Comparison of ENCODE assay signal across 8 cellular contexts in the genomic region with DNA sequence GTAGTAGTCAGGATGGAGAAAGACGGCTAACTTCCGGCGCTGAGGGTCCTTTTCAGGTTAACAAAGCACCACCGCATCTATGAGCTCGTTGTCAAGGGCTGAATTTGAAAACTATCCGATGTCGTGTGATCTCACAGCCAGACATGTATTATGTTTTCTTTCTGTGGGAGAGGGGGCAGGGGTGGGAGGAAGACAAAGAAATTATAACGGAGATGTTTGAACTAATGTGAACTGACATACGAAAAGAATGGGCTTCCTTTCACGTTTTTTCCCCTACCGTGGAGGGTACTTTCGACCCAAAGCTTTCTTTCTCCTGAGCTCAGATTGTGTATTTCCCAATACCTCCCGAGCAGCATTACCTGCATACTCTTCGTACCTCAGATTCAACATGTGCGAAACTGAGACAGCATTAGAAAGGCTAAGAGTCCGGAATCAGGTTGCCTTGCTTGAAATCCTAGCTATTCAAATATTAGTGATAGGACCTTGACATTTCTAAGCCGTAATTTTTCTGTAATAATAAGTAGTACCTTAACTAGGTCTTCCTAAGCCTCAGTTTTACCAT. TPM values are rescaled to one million over a fixed set of nuclear protein-coding genes. Genes with fewer than 3 reads are reported as not detected.
DNase-seq lines count a peak whose midpoint lies in the region; ATAC-seq and TF ChIP-seq lines count a peak whose summit lies in the region.

No MANE protein-coding gene starts in this region.

- H2AFZ ChIP-seq in hepatocyte, result peak overlapping the region; percentile 34

- H3K4me1 Mint-ChIP-seq in activated CD4-positive, alpha-beta memory T cell treated with anti-CD3 and anti-CD28 coated beads, Interleukin-2, amount 10 ng/mL, durations not matched to agents 7 days and 5 days, result peaks cover 17% of the 10 kb centered on the region

- no peaks in the 10 kb centered on the region for H3K9me3 Mint-ChIP-seq in activated CD4-positive, alpha-beta memory T cell treated with anti-CD3 and anti-CD28 coated beads, Interleukin-2, amount 10 ng/mL, durations not matched to agents 7 days and 5 days

- H3K9me2 ChIP-seq in hepatocyte (replicated peaks; ENCODE audit: insufficient read depth), result no peaks in the 10 kb centered on the region

- POLR2A ChIA-PET in HEK293 (lab: Yijun Ruan, JAX), result no interaction called here
- POLR2A ChIA-PET in activated CD4-positive, alpha-beta memory T cell treated with anti-CD3 and anti-CD28 coated beads, Interleukin-2, amount 10 ng/mL, durations not matched to agents 7 days and 5 days (lab: Charles Lee), result no interaction called here

- H3K9me3 ChIP-seq in HEK293 (ENCODE audit: control insufficient read depth, insufficient read depth, low read depth, low read length) (no peaks in the 10 kb centered on the region), hepatocyte (ENCODE audit: low read depth) (no peaks in the 10 kb centered on the region), skeletal muscle tissue (ENCODE audit: control insufficient read depth in 3 of 3, low read length in 3 of 3) (no peaks in the 10 kb centered on the region)

- peak overlapping the region; percentile 79 for H3K4me2 ChIP-seq in hepatocyte

- H3K36me3 ChIP-seq in HEK293 (ENCODE audit: control insufficient read depth in 2 of 2, insufficient read depth in 1 of 2, low read length in 2 of 2), result no peaks in the 10 kb centered on the region
- H3K36me3 ChIP-seq in hepatocyte (replicated peaks; ENCODE audit: insufficient read depth, low read depth), result no peaks in the 10 kb centered on the region
- no peaks in the 10 kb centered on the region for H3K36me3 ChIP-seq in skeletal muscle tissue (ENCODE audit: control insufficient read depth in 3 of 3, insufficient read depth in 3 of 3, low read length in 3 of 3)

- no peak overlapping the region for H3K27ac Mint-ChIP-seq in activated CD4-positive, alpha-beta memory T cell treated with anti-CD3 and anti-CD28 coated beads, Interleukin-2, amount 10 ng/mL, durations not matched to agents 7 days and 5 days

- no peak for ATAC-seq in GM18498 (IDR thresholded peaks at IDR 0.05; ENCODE audit: unreplicated experiment)

- peak overlapping the region; percentile 68 for H3K4me3 ChIP-seq in HEK293 (ENCODE audit: low read depth, low read length)
- H3K4me3 ChIP-seq in hepatocyte, result no peak overlapping the region
- H3K4me3 ChIP-seq in skeletal muscle tissue (ENCODE audit: low read length in 3 of 3), result peak overlapping the region; percentile 62 to 75 (median 73)

- CTCF ChIA-PET in HEK293 (lab: Yijun Ruan, JAX), result interaction anchor here (0.8 to 2.3 kb wide), 5 partner anchors 70 to 286 kb away, joined by 3 to 17 read pairs (median 3); no protein-coding TSS in a partner anchor
- CTCF ChIA-PET in activated CD4-positive, alpha-beta memory T cell treated with anti-CD3 and anti-CD28 coated beads, Interleukin-2, amount 10 ng/mL, durations not matched to agents 7 days and 5 days (lab: Charles Lee), result interaction anchor here (1.0 to 1.7 kb wide), 2 partner anchors 63 to 347 kb away, joined by 3 to 4 read pairs; no protein-coding TSS in a partner anchor

- H4K20me1 ChIP-seq in hepatocyte (ENCODE audit: insufficient read depth, poor library complexity, severe bottlenecking), result no peaks in the 10 kb centered on the region

- H3K27ac ChIP-seq in HEK293 (ENCODE audit: extremely low read depth, low read depth, low read length) (0 out of 2 replicates have a peak overlapping the region, but pooled peaks have one; percentile 14), hepatocyte (peak overlapping the region; percentile 92), skeletal muscle tissue (ENCODE audit: low read depth, low read length) (peak overlapping the region; percentile 68)

- peaks cover 39% of the 10 kb centered on the region for H3K27me3 Mint-ChIP-seq in activated CD4-positive, alpha-beta memory T cell treated with anti-CD3 and anti-CD28 coated beads, Interleukin-2, amount 10 ng/mL, durations not matched to agents 7 days and 5 days

- WGBS in hepatocyte (ENCODE audit: low lambda C conversion rate, missing lambda C conversion rate), result 36% methylated on average over 17 of the region's 17 CpGs

- no peak for DNase-seq in activated CD4-positive, alpha-beta memory T cell treated with anti-CD3 and anti-CD28 coated beads, Interleukin-2, amount 10 ng/mL, durations not matched to agents 7 days and 5 days
- DNase-seq in hepatocyte (ENCODE audit: low spot score) (peak; percentile 26), superior temporal gyrus (ENCODE audit: extremely low spot score) (no peak), NCI-H82 (lab: John Stamatoyannopoulos, UW) (no peak), NCI-H524 (lab: John Stamatoyannopoulos, UW) (no peak)

- TF ChIP-seq CTCF in HEK293 (tag by site-specific recombination; IDR thresholded peaks at IDR 0.05) (no peak), hepatocyte (IDR thresholded peaks at IDR 0.05; ENCODE audit: poor library complexity) (no peak)

- H3K27me3 ChIP-seq in hepatocyte (no peaks in the 10 kb centered on the region), skeletal muscle tissue (ENCODE audit: control insufficient read depth in 3 of 3, insufficient read depth in 3 of 3, low read length in 3 of 3) (no peaks in the 10 kb centered on the region)

- H3K4me1 ChIP-seq in HEK293 (ENCODE audit: control insufficient read depth, insufficient read depth, low read length), result no peaks in the 10 kb centered on the region; the same call in 1 of the 2 replicates
- peaks cover 21% of the 10 kb centered on the region for H3K4me1 ChIP-seq in hepatocyte (ENCODE audit: insufficient read depth)
- H3K4me1 ChIP-seq in skeletal muscle tissue (ENCODE audit: control insufficient read depth in 3 of 3, insufficient read depth in 3 of 3, low read length in 3 of 3), result peaks cover 0 to 2% (median 0%) of the 10 kb centered on the region in 3 donors

- H3K36me3 Mint-ChIP-seq in activated CD4-positive, alpha-beta memory T cell treated with anti-CD3 and anti-CD28 coated beads, Interleukin-2, amount 10 ng/mL, durations not matched to agents 7 days and 5 days (ENCODE audit: low read depth), result no peaks in the 10 kb centered on the region

- H3K79me2 ChIP-seq in hepatocyte, result peaks cover 22% of the 10 kb centered on the region

- H3K4me3 Mint-ChIP-seq in activated CD4-positive, alpha-beta memory T cell treated with anti-CD3 and anti-CD28 coated beads, Interleukin-2, amount 10 ng/mL, durations not matched to agents 7 days and 5 days, result peak overlapping the region; percentile 70

- H3K9ac ChIP-seq in skeletal muscle tissue (ENCODE audit: low read depth in 1 of 3, low read length in 3 of 3), result peak overlapping the region; percentile 48 to 69 (median 52)

TF ChIP-seq in HEK293, 187 proteins besides CTCF, POLR2A, EP300 and RAD21 (continues in another document):
- TF ChIP-seq, protein P1, sequence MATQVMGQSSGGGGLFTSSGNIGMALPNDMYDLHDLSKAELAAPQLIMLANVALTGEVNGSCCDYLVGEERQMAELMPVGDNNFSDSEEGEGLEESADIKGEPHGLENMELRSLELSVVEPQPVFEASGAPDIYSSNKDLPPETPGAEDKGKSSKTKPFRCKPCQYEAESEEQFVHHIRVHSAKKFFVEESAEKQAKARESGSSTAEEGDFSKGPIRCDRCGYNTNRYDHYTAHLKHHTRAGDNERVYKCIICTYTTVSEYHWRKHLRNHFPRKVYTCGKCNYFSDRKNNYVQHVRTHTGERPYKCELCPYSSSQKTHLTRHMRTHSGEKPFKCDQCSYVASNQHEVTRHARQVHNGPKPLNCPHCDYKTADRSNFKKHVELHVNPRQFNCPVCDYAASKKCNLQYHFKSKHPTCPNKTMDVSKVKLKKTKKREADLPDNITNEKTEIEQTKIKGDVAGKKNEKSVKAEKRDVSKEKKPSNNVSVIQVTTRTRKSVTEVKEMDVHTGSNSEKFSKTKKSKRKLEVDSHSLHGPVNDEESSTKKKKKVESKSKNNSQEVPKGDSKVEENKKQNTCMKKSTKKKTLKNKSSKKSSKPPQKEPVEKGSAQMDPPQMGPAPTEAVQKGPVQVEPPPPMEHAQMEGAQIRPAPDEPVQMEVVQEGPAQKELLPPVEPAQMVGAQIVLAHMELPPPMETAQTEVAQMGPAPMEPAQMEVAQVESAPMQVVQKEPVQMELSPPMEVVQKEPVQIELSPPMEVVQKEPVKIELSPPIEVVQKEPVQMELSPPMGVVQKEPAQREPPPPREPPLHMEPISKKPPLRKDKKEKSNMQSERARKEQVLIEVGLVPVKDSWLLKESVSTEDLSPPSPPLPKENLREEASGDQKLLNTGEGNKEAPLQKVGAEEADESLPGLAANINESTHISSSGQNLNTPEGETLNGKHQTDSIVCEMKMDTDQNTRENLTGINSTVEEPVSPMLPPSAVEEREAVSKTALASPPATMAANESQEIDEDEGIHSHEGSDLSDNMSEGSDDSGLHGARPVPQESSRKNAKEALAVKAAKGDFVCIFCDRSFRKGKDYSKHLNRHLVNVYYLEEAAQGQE (tag by site-specific recombination; IDR thresholded peaks at IDR 0.05), result 0 out of 2 replicates have a peak, but pooled peaks have one; percentile 7
- no peak for TF ChIP-seq GLI2 (tag by site-specific recombination; IDR thresholded peaks at IDR 0.05; ENCODE audit: borderline replicate concordance, low read depth)

RNA-seq across cellular contexts. Expression of a gene that starts 0.7 kb away (rescaled TPM):
- 10 to 100 TPM; 47.1 to 48.2 TPM for total RNA-seq in activated CD4-positive, alpha-beta memory T cell treated with anti-CD3 and anti-CD28 coated beads, Interleukin-2, amount 10 ng/mL, durations not matched to agents 7 days and 5 days
- total RNA-seq in hepatocyte (51.8 and 62.0 TPM in 2 replicates), skeletal muscle tissue (52.2 TPM)
- 30.3 and 31.6 TPM in 2 replicates for polyA plus RNA-seq in hepatocyte

Comparison
In these comparisons a context has a peak if more than half of its experiments do, and no peak if none do; other contexts are left out.
1. H3K27ac ChIP-seq: peak in every context shown above with its lines; median percentile 92 in hepatocyte; 68 in skeletal muscle tissue; 14 in HEK293.